ENCODE assay signal across 1 cellular context in the genomic region with DNA sequence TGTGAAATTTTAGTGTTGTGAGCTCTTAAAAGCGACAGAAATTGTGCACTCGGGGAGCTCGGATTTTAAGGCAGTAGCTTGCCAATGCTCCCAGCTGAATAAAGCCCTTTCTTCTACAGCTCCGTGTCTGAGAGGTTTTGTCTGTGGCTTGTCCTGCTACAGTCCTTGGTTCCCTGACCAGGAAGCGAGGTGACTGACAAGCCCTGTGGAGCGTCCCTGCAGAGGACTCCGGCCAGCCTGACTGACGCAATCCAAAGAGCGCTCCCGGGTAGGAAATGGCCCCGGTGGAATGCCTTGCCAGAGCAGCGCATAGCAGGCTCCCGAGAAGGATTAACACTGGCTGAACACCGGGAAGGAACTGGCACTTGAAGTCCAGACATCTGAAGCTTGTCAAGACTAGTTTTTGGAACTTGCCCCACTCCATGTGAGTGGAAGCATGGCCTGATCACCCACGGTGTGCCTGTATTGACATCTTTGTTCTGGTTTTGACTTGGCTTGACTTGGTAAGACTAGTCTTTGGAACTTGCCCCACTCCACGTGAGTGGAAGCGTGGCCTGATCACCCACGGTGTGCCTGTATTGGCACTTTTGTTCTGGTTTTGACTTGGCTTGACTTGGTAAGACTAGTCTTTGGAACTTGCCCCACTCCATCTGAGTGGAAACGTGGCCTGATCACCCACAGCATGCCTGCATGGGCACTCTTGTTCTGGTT.
TF ChIP-seq lines count a peak whose summit lies in the region.

No MANE protein-coding gene starts in this region.

TF ChIP-seq in A549, 52 proteins besides CTCF, POLR2A, EP300 and RAD21:
- TF ChIP-seq CEBPB (IDR thresholded peaks at IDR 0.05), result peak; percentile 62 to 81; a peak in 3 of 4 replicates
- TF ChIP-seq, protein P1, sequence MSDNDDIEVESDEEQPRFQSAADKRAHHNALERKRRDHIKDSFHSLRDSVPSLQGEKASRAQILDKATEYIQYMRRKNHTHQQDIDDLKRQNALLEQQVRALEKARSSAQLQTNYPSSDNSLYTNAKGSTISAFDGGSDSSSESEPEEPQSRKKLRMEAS (IDR thresholded peaks at IDR 0.05), result 0 out of 2 replicates have a peak, but pooled peaks have one; percentile 16
